In the genomic region with DNA sequence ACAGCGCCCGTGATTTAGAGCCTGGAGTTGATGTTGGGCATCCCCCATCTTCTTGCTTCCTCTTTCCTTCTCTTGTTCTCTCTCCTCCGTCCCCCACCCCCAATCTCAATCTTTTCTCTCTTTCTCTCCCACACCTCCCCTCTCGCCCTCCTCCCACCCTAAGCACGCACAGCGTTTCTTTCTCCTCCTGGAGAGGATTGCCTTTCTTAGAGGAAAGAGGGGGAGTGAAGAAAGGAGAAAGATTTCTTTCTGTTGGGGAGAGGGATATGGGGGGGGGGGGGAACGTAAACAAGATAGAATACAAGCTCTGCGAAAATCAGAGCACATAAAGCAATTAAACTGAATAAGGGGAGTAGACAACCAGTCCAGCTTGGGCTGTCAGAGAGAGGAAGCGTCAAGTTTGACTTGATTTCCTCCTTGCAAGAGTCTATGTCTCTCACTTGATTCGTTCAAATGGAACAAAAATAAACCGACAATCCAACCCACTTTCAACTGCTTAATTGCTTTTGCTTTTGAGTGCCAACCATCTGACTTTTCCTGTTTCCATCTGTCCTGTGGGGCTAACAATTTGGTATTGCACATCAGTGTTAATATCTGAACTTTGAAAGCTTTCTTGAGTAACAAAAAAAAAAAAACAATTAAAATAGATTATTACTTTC, we compare ENCODE assay signal across 9 cellular contexts. TPM values are rescaled to one million over a fixed set of nuclear protein-coding genes. Genes with fewer than 3 reads are reported as not detected.
DNase-seq lines count a peak whose midpoint lies in the region; ATAC-seq and TF ChIP-seq lines count a peak whose summit lies in the region.
"Had no signal": no experiment of that assay in that cellular context is flagged by ENCODE, and none has a peak within 500 bp of the region (broad histone marks: within the 10 kb centered on the region; RNA-seq: fewer than 3 reads in every experiment).

No MANE protein-coding gene starts in this region.

- H3K9me3 Mint-ChIP-seq in endothelial cell (ENCODE audit: unreplicated experiment), result no peaks in the 10 kb centered on the region

- no peaks in the 10 kb centered on the region for H3K27me3 ChIP-seq in prostate gland (replicated peaks; ENCODE audit: insufficient read depth)

- peak overlapping the region; percentile 33 to 47 for H3K4me3 ChIP-seq in prostate gland

- H3K36me3 ChIP-seq in ES-I3 (ENCODE audit: insufficient read depth, low read length) (no peaks in the 10 kb centered on the region), prostate gland (no peaks in the 10 kb centered on the region)

- DNase-seq in NCI-H524 (lab: John Stamatoyannopoulos, UW), result peak; percentile 52 to 76
- no peak for DNase-seq in endothelial cell (ENCODE audit: low spot score)
- no peak for DNase-seq in prostate gland (ENCODE audit: low spot score)
- no peak for DNase-seq in SW 1271 (lab: John Stamatoyannopoulos, UW)
- no peak for DNase-seq in activated CD8-positive, alpha-beta memory T cell treated with anti-CD3 and anti-CD28 coated beads for 24 hours
- DNase-seq: activated naive CD4-positive, alpha-beta T cell had no signal

- peak overlapping the region; percentile 97 for H3K4me3 Mint-ChIP-seq in endothelial cell (ENCODE audit: unreplicated experiment)

- H3K27ac ChIP-seq in prostate gland, result peak overlapping the region in 1 of 2 donors; percentile 28

- no peak for TF ChIP-seq CTCF in endothelial cell (IDR thresholded peaks at IDR 0.05; ENCODE audit: unreplicated experiment)
- TF ChIP-seq CTCF in prostate gland (IDR thresholded peaks at IDR 0.05), result no peak

- intact Hi-C loops in prostate gland (cut with DNase I), result no loop called here

- no peaks in the 10 kb centered on the region for H3K9me3 ChIP-seq in ES-I3 (ENCODE audit: control insufficient read depth, insufficient read depth, low read length)
- H3K9me3 ChIP-seq in prostate gland, result no peaks in the 10 kb centered on the region

- ATAC-seq in HG02981 (IDR thresholded peaks at IDR 0.05; ENCODE audit: unreplicated experiment) (no peak), GM21737 (IDR thresholded peaks at IDR 0.05; ENCODE audit: unreplicated experiment) (no peak)

- peaks cover 3% of the 10 kb centered on the region for H3K27me3 Mint-ChIP-seq in endothelial cell (ENCODE audit: unreplicated experiment)

- TF ChIP-seq POLR2A in prostate gland (IDR thresholded peaks at IDR 0.05), result no peak

- 12% methylated on average over 11 of the region's 11 CpGs for WGBS in prostate gland

- H3K4me1 ChIP-seq in ES-I3 (ENCODE audit: insufficient read depth, low read length), result peaks cover 3% of the 10 kb centered on the region; the same call in 1 of the 2 replicates
- H3K4me1 ChIP-seq in prostate gland (replicated peaks), result no peaks in the 10 kb centered on the region

- H3K36me3 Mint-ChIP-seq in endothelial cell (ENCODE audit: low read depth, unreplicated experiment), result no peaks in the 10 kb centered on the region

- H3K9ac ChIP-seq in ES-I3 (ENCODE audit: low read depth, low read length), result peak overlapping the region; percentile 82

- peaks cover 11% of the 10 kb centered on the region for H3K4me1 Mint-ChIP-seq in endothelial cell (ENCODE audit: unreplicated experiment)

- no peak overlapping the region for H3K27ac Mint-ChIP-seq in endothelial cell (ENCODE audit: unreplicated experiment)

RNA-seq across cellular contexts. Expression of gene SYT1, which starts 0.9 kb away (rescaled TPM):
- total RNA-seq in endothelial cell (ENCODE audit: unreplicated experiment) (13.0 TPM), prostate gland (10 to 100 TPM in 1 of 2 donors, 1 to 10 TPM in 1; 6.1 to 11.5 TPM)

Comparison
In these comparisons a context has a peak if more than half of its experiments do, and no peak if none do; other contexts are left out.
1. DNase-seq: peak in NCI-H524 (2 of 2); none in endothelial cell (single experiment), prostate gland (single experiment), SW 1271 (0 of 2) and activated CD8-positive, alpha-beta memory T cell treated with anti-CD3 and anti-CD28 coated beads for 24 hours (single experiment).